12 cellular contexts compared by ENCODE assay signal in the genomic region with DNA sequence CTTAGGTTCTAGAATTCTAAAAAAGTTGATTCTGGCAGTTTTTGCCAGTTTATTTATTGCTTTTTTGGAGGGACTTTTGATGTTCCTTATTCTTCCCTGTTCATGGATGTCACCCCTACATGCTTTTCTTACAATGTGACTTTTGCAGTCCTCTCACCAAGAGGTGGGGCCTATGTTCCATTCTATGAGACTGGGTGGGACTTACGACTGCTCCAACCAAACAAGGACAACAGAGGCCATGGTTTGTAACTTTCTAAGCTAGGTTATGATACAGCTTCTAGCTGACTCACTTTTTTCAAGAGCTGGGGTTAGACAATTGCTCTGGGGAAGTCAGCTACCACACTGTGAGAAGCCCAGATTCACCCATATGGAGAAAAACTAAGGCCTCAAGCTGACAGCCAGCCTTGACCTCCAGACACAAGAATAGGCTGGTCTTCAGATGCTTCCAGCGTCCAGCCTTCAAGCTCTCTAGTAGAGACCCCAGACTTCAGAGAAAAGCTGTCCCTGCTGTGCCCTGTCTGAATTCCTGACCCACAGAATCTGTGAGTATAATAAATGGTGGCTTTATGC. TPM values are rescaled to one million over a fixed set of nuclear protein-coding genes. Genes with fewer than 3 reads are reported as not detected.
DNase-seq lines count a peak whose midpoint lies in the region; ATAC-seq, FAIRE-seq and TF ChIP-seq lines count a peak whose summit lies in the region.
"Had no signal": no experiment of that assay in that cellular context is flagged by ENCODE, and none has a peak within 500 bp of the region (broad histone marks: within the 10 kb centered on the region; RNA-seq: fewer than 3 reads in every experiment).

No MANE protein-coding gene starts in this region.

- peak overlapping the region; percentile 59 for H3K27ac ChIP-seq in endodermal cell (ENCODE audit: low read depth, low read length)

- in situ Hi-C loops in Caki2 (cut with HindIII; ENCODE audit: low pct_unique_long_range_greater_than_20kb, low sequenced_read_pairs) = no loop called here

- H4K20me1 ChIP-seq in Loucy (ENCODE audit: insufficient read depth, low read length, poor library complexity, severe bottlenecking) = no peaks in the 10 kb centered on the region

- H3K4me1 Mint-ChIP-seq in endodermal cell = peaks cover 26% of the 10 kb centered on the region

- no peaks in the 10 kb centered on the region for H3K9me2 ChIP-seq in Loucy (replicated peaks; ENCODE audit: low read depth, low read length)

- H3K9me3 ChIP-seq in Loucy (ENCODE audit: insufficient read depth, low read depth, low read length) (no peaks in the 10 kb centered on the region), endodermal cell (ENCODE audit: control insufficient read depth, low read length) (peaks cover 14% of the 10 kb centered on the region)

- no peaks in the 10 kb centered on the region for H3K27me3 ChIP-seq in Loucy (ENCODE audit: insufficient read depth, low read length, poor library complexity, severe bottlenecking)
- no peaks in the 10 kb centered on the region for H3K27me3 ChIP-seq in endodermal cell (ENCODE audit: control insufficient read depth, insufficient read depth, low read length, poor library complexity, severe bottlenecking)

- no peaks in the 10 kb centered on the region for H3K27me3 Mint-ChIP-seq in endodermal cell (ENCODE audit: insufficient read depth)

- no peak overlapping the region for H3K9ac ChIP-seq in Loucy (ENCODE audit: low read depth, low read length, poor library complexity, severe bottlenecking)
- H3K9ac ChIP-seq in endodermal cell (ENCODE audit: extremely low read depth, low read length, poor library complexity, severe bottlenecking) = no peak overlapping the region

- DNase-seq in Caki2 (ENCODE audit: low read depth) (peak; percentile 8), endodermal cell (peak; percentile 44), midbrain (lab: John Stamatoyannopoulos, UW) (peak; percentile 17), NCI-H1694 (lab: John Stamatoyannopoulos, UW) (no peak), GM19238 (ENCODE audit: insufficient read length, low spot score) (no peak), HTR-8/SVneo (ENCODE audit: insufficient read length, low spot score) (no peak)
- DNase-seq: NCI-H510A, T-helper 9 cell had no signal

- peaks cover 16% of the 10 kb centered on the region for H3K36me3 Mint-ChIP-seq in endodermal cell (ENCODE audit: low read depth)
- H3K36me3 Mint-ChIP-seq: activated naive CD4-positive, alpha-beta T cell treated with anti-CD3 and anti-CD28 coated beads, Interleukin-2, amount 50 U/mL, for 72 hours had no signal

- H3F3A ChIP-seq in Loucy (ENCODE audit: low read depth) = no peaks in the 10 kb centered on the region

- ATAC-seq in GM21381 (IDR thresholded peaks at IDR 0.05; ENCODE audit: unreplicated experiment) = no peak

- FAIRE-seq in HTR-8/SVneo (lab: Jason Lieb, UNC) = no peak
- FAIRE-seq: G401.6 had no signal

- no peaks in the 10 kb centered on the region for H3K79me2 ChIP-seq in Loucy (ENCODE audit: insufficient read depth, low read length)

- H3K4me1 ChIP-seq in Loucy (ENCODE audit: insufficient read depth, low read length, poor library complexity, severe bottlenecking) (no peaks in the 10 kb centered on the region), endodermal cell (ENCODE audit: control insufficient read depth, insufficient read depth, low read length) (peaks cover 8% of the 10 kb centered on the region)

- H3K4me3 ChIP-seq in Loucy (ENCODE audit: low read length, poor library complexity, severe bottlenecking) = no peak overlapping the region
- no peak overlapping the region for H3K4me3 ChIP-seq in endodermal cell (ENCODE audit: low read length)

- H3K9me3 Mint-ChIP-seq in endodermal cell = peaks cover 10% of the 10 kb centered on the region
- H3K9me3 Mint-ChIP-seq: activated naive CD4-positive, alpha-beta T cell treated with anti-CD3 and anti-CD28 coated beads, Interleukin-2, amount 50 U/mL, for 72 hours had no signal

- H3K27ac Mint-ChIP-seq in endodermal cell = no peak overlapping the region
- H3K27ac Mint-ChIP-seq: activated naive CD4-positive, alpha-beta T cell treated with anti-CD3 and anti-CD28 coated beads, Interleukin-2, amount 50 U/mL, for 72 hours had no signal

- H3K4me3 Mint-ChIP-seq in endodermal cell = no peak overlapping the region

- no peak overlapping the region for H3K4me2 ChIP-seq in Loucy (ENCODE audit: low read depth, low read length, poor library complexity, severe bottlenecking)

- H3K36me3 ChIP-seq in Loucy (ENCODE audit: insufficient read depth, low read length) = no peaks in the 10 kb centered on the region
- H3K36me3 ChIP-seq in endodermal cell (ENCODE audit: control insufficient read depth, insufficient read depth, low read length) = peaks cover 22% of the 10 kb centered on the region

- 0 out of 2 replicates have a peak, but pooled peaks have one; percentile 12 for TF ChIP-seq CTCF in Loucy (conservative IDR thresholded peaks at IDR 0.05; ENCODE audit: low read length)
- TF ChIP-seq CTCF in endodermal cell (conservative IDR thresholded peaks at IDR 0.05) = no peak

- WGBS in endodermal cell (ENCODE audit: insufficient coverage in 1 of 2, insufficient read length in 1 of 2), 2 experiments = 70 to 86% methylated on average over 1 to 2 of the region's 2 CpGs

- no peak overlapping the region for H2AFZ ChIP-seq in Loucy (ENCODE audit: low read length)

RNA-seq across cellular contexts. Expression of a gene that starts 39.5 kb away (rescaled TPM):
- 45.0 and 45.2 TPM in 2 replicates for total RNA-seq in Caki2 (2014; rRNA removed; shearing (Covaris generic); ENCODE audit: low replicate concordance)
- total RNA-seq in endodermal cell = 10 to 100 TPM; 47.1 to 57.3 TPM
- 53.9 TPM for polyA plus RNA-seq in endodermal cell (2013, experiment 1 of 2)
- polyA plus RNA-seq in endodermal cell (2013, experiment 2 of 2) = 50.4 TPM

RNA-seq across cellular contexts. Expression of a gene that starts 39.6 kb away (rescaled TPM):
- total RNA-seq in Caki2 (2014; rRNA removed; shearing (Covaris generic); ENCODE audit: low replicate concordance) = 118 and 140 TPM in 2 replicates
- 100 to 1,000 TPM; 368 to 383 TPM for total RNA-seq in endodermal cell
- 443 TPM for polyA plus RNA-seq in endodermal cell (2013, experiment 1 of 2)
- 434 TPM for polyA plus RNA-seq in endodermal cell (2013, experiment 2 of 2)

Comparison
In these comparisons a context has a peak if more than half of its experiments do, and no peak if none do; other contexts are left out.
1. DNase-seq: peak in Caki2 (single experiment), endodermal cell (single experiment) and midbrain (single experiment); none in NCI-H1694 (single experiment), GM19238 (single experiment) and HTR-8/SVneo (single experiment).